26 cellular contexts compared by ENCODE assay signal in the genomic region with DNA sequence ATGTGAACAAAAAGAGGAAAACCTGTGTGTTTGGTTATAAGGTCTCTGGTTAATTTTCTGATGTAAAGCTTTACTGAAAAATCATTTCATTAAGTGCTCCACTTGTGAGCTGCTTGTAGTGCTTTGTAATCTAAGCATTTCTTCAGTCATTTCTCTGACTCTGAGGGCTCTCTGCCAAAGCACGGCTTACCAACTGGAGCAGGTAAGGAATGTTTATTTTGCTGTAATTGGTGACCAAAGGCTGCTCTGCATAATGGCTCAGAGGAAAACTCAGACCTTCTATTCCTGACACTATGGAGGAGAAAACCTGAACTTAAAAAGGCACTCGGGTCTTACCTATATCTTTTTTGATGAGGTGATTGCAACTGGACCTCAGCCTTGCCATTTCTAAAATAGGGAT.
DNase-seq lines count a peak whose midpoint lies in the region; ATAC-seq and TF ChIP-seq lines count a peak whose summit lies in the region.
"Had no signal": no experiment of that assay in that cellular context is flagged by ENCODE, and none has a peak within 500 bp of the region (broad histone marks: within the 10 kb centered on the region; RNA-seq: fewer than 3 reads in every experiment).

No MANE protein-coding gene starts in this region.

- 48 to 72% methylated on average over 2 of the region's 2 CpGs for WGBS in lung, 2 donors

- no peaks in the 10 kb centered on the region for H3K9me3 ChIP-seq in lung (ENCODE audit: control insufficient read depth in 2 of 2, insufficient read depth in 1 of 2, low read length in 1 of 2)
- H3K9me3 ChIP-seq: tibial artery had no signal

- H3K79me2 ChIP-seq in GM23338 (replicated peaks; ENCODE audit: insufficient read depth): no peaks in the 10 kb centered on the region
- H3K79me2 ChIP-seq: parathyroid adenoma had no signal

- peak; percentile 24; the same call in 1 of the 3 replicates for ATAC-seq in GM23338
- peak; percentile 77 for ATAC-seq in lung (ENCODE audit: insufficient read depth, low FRiP score)
- ATAC-seq in GM21390 (IDR thresholded peaks at IDR 0.05; ENCODE audit: unreplicated experiment): no peak
- no peak for ATAC-seq in stimulated activated memory B cell treated with anti-CD40 and anti-IgM and Interleukin-4, amounts not matched to agents 10 μg/mL and 1 μg/mL and 100 μg/mL, for 72 hours
- ATAC-seq: left ventricle myocardium superior, Panc1, sciatic nerve had no signal

- H3K27me3 Mint-ChIP-seq in GM23338 (ENCODE audit: insufficient read depth, low read depth, poor library complexity): no peaks in the 10 kb centered on the region
- no peaks in the 10 kb centered on the region for H3K27me3 Mint-ChIP-seq in stimulated activated memory B cell treated with anti-CD40 and anti-IgM and Interleukin-4, amounts not matched to agents 10 μg/mL and 1 μg/mL and 100 μg/mL, for 72 hours

- no peak overlapping the region for H2AFZ ChIP-seq in GM23338
- H2AFZ ChIP-seq: parathyroid adenoma had no signal

- peaks cover 4% of the 10 kb centered on the region; the same call in 1 of the 3 replicates for H3K9me3 Mint-ChIP-seq in GM23338
- H3K9me3 Mint-ChIP-seq in stimulated activated memory B cell treated with anti-CD40 and anti-IgM and Interleukin-4, amounts not matched to agents 10 μg/mL and 1 μg/mL and 100 μg/mL, for 72 hours: no peaks in the 10 kb centered on the region

- H3K9me2 ChIP-seq in GM23338 (ENCODE audit: insufficient read depth): no peaks in the 10 kb centered on the region

- no peaks in the 10 kb centered on the region for H3K27me3 ChIP-seq in GM23338 (ENCODE audit: insufficient read depth)
- no peaks in the 10 kb centered on the region for H3K27me3 ChIP-seq in lung (ENCODE audit: control insufficient read depth, insufficient read depth)
- H3K27me3 ChIP-seq: dorsolateral prefrontal cortex, tibial artery had no signal

- 0 out of 2 replicates have a peak overlapping the region, but pooled peaks have one; percentile 13 for H3K27ac ChIP-seq in GM23338 (ENCODE audit: low read depth)
- no peak overlapping the region for H3K27ac ChIP-seq in lung (ENCODE audit: low read depth in 1 of 2, low read length in 1 of 2)
- H3K27ac ChIP-seq: C4-2B, dorsolateral prefrontal cortex, parathyroid adenoma, tibial artery had no signal

- no peaks in the 10 kb centered on the region for H4K20me1 ChIP-seq in GM23338 (replicated peaks; ENCODE audit: insufficient read depth)

- H3K36me3 Mint-ChIP-seq in GM23338 (ENCODE audit: low read depth): no peaks in the 10 kb centered on the region; the same call in 1 of the 3 replicates
- H3K36me3 Mint-ChIP-seq in stimulated activated memory B cell treated with anti-CD40 and anti-IgM and Interleukin-4, amounts not matched to agents 10 μg/mL and 1 μg/mL and 100 μg/mL, for 72 hours: no peaks in the 10 kb centered on the region

- H3K4me2 ChIP-seq in GM23338: no peak overlapping the region

- H3K4me3 ChIP-seq in GM23338 (no peak overlapping the region), lung (no peak overlapping the region)
- H3K4me3 ChIP-seq: dorsolateral prefrontal cortex, tibial artery had no signal

- H3K4me1 ChIP-seq in GM23338 (ENCODE audit: insufficient read depth) (peaks cover 11% of the 10 kb centered on the region), lung (ENCODE audit: control insufficient read depth in 2 of 2, insufficient read depth in 2 of 2, low read length in 2 of 2) (no peaks in the 10 kb centered on the region)
- H3K4me1 ChIP-seq: parathyroid adenoma, tibial artery had no signal

- H3K27ac Mint-ChIP-seq in GM23338: no peak overlapping the region
- no peak overlapping the region for H3K27ac Mint-ChIP-seq in stimulated activated memory B cell treated with anti-CD40 and anti-IgM and Interleukin-4, amounts not matched to agents 10 μg/mL and 1 μg/mL and 100 μg/mL, for 72 hours

- H3K4me1 Mint-ChIP-seq in GM23338: peaks cover 14% of the 10 kb centered on the region
- no peaks in the 10 kb centered on the region for H3K4me1 Mint-ChIP-seq in stimulated activated memory B cell treated with anti-CD40 and anti-IgM and Interleukin-4, amounts not matched to agents 10 μg/mL and 1 μg/mL and 100 μg/mL, for 72 hours

- TF ChIP-seq CTCF in GM23338 (conservative IDR thresholded peaks at IDR 0.05; ENCODE audit: low read depth in 2 of 2): no peak
- TF ChIP-seq CTCF in lung (IDR thresholded peaks at IDR 0.05; ENCODE audit: control extremely low read depth, extremely low read depth): no peak

- H3F3A ChIP-seq in GM23338 (replicated peaks; ENCODE audit: low read depth): no peaks in the 10 kb centered on the region

- no peaks in the 10 kb centered on the region for H3K36me3 ChIP-seq in GM23338 (ENCODE audit: insufficient read depth)
- no peaks in the 10 kb centered on the region for H3K36me3 ChIP-seq in lung (ENCODE audit: control insufficient read depth in 2 of 2, insufficient read depth in 2 of 2, low read length in 2 of 2)
- H3K36me3 ChIP-seq: tibial artery had no signal

- peak; percentile 3 for DNase-seq in GM23338 (ENCODE audit: low spot score)
- peak; percentile 94 for DNase-seq in NCI-H1105 treated with DMSO at 0.1 percent for 48 hours (lab: John Stamatoyannopoulos, UW)
- DNase-seq in astrocyte of the hippocampus (ENCODE audit: low read depth, low spot score): peak; percentile 81
- DNase-seq in lung (ENCODE audit: low spot score): peak; percentile 76
- no peak for DNase-seq in NCI-H2227 treated with DMSO at 0.1 percent for 48 hours (lab: John Stamatoyannopoulos, UW)
- DNase-seq in activated T-cell treated with anti-CD3 and anti-CD28 coated beads, Interleukin-2, amount 50 U/mL, for 48 hours: no peak
- DNase-seq: activated CD4-positive, alpha-beta T cell treated with anti-CD3 and anti-CD28 coated beads, Interleukin-2, amount 50 U/mL, for 48 hours; activated CD4-positive, CD25-positive, alpha-beta regulatory T cell; activated CD8-positive, alpha-beta memory T cell treated with anti-CD3 and anti-CD28 coated beads, Interleukin-2, amount 50 U/mL, for 48 hours; activated effector memory CD4-positive, alpha-beta T cell treated with Interleukin-2 at 50 U/mL for 16 hours; dorsolateral prefrontal cortex; glutamatergic neuron; left ventricle myocardium superior; NCI-H2029 treated with DMSO at 0.1 percent for 48 hours; SHP77 treated with DMSO at 0.1 percent for 48 hours; stimulated activated CD4-positive, alpha-beta T cell treated with anti-CD3 and anti-CD28 coated beads, Interleukin-4, amount 100 ng/mL, for 4 hours; stimulated activated naive CD4-positive, alpha-beta T cell treated with Interleukin-2 at 50 U/mL for 16 hours; SW 1271; T1000; tibial artery had no signal

- no peak overlapping the region for H3K4me3 Mint-ChIP-seq in GM23338
- no peak overlapping the region for H3K4me3 Mint-ChIP-seq in stimulated activated memory B cell treated with anti-CD40 and anti-IgM and Interleukin-4, amounts not matched to agents 10 μg/mL and 1 μg/mL and 100 μg/mL, for 72 hours

TF ChIP-seq in GM23338, 12 proteins besides CTCF, POLR2A, EP300 and RAD21 (continues in another document):
- no peak for TF ChIP-seq ZNF331 (CRISPR knock-in tag; IDR thresholded peaks at IDR 0.05; ENCODE audit: low read depth)

Comparison
In these comparisons a context has a peak if more than half of its experiments do, and no peak if none do; other contexts are left out.
1. ATAC-seq: peak in GM23338 (single experiment) and lung (single experiment); none in GM21390 (single experiment) and stimulated activated memory B cell treated with anti-CD40 and anti-IgM and Interleukin-4, amounts not matched to agents 10 μg/mL and 1 μg/mL and 100 μg/mL, for 72 hours (single experiment).
2. DNase-seq: peak in GM23338 (single experiment), NCI-H1105 treated with DMSO at 0.1 percent for 48 hours (single experiment), astrocyte of the hippocampus (single experiment) and lung (single experiment); none in NCI-H2227 treated with DMSO at 0.1 percent for 48 hours (single experiment) and activated T-cell treated with anti-CD3 and anti-CD28 coated beads, Interleukin-2, amount 50 U/mL, for 48 hours (0 of 2).